In the genomic region with DNA sequence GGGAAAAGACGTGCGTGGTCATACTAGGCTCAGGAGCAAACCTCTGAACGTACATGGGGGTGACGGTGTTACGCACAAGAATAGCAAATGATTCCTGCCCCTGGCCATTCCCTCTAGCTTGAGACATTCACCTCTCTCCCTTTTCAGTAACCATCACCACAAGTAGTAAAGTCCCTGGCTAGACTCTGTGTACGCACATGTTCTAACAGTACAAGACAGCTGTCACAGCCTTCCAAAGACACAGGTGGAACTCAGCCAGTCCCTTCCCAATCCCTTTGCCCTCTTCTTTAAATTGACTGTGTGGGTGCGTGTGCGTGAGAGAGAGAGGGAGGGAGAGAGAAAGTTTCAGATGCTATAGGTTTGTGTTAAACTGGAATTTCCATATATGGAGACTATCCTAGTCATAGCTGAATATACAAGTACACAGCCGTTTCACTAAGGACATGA, we compare ENCODE assay signal across 13 cellular contexts.
A peak's percentile ranks its signal among the peaks of the same experiment; 100 is the strongest.
DNase-seq lines count a peak whose midpoint lies in the region; ATAC-seq, FAIRE-seq and TF ChIP-seq lines count a peak whose summit lies in the region.
"Had no signal": no experiment of that assay in that cellular context is flagged by ENCODE, and none has a peak within 500 bp of the region (broad histone marks: within the 10 kb centered on the region; RNA-seq: fewer than 3 reads in every experiment).

No MANE protein-coding gene starts in this region.

- no peaks in the 10 kb centered on the region for H4K20me1 ChIP-seq in Loucy (ENCODE audit: insufficient read depth, low read length, poor library complexity, severe bottlenecking)

- POLR2A ChIA-PET in HEK293T (lab: Yijun Ruan, JAX) = no interaction called here

- no peaks in the 10 kb centered on the region for H3K9me3 ChIP-seq in heart left ventricle
- no peaks in the 10 kb centered on the region for H3K9me3 ChIP-seq in Loucy (ENCODE audit: insufficient read depth, low read depth, low read length)
- H3K9me3 ChIP-seq in kidney (ENCODE audit: control insufficient read depth in 1 of 2, low read length in 2 of 2) = no peaks in the 10 kb centered on the region
- H3K9me3 ChIP-seq in subcutaneous abdominal adipose tissue (ENCODE audit: control insufficient read depth in 5 of 5, low read length in 5 of 5) = peaks cover 0 to 2% (median 0%) of the 10 kb centered on the region in 5 donors
- H3K9me3 ChIP-seq: SK-N-SH had no signal

- ATAC-seq in heart left ventricle (no peak), Right ventricle myocardium superior (ENCODE audit: poor library complexity) (no peak), GM21526 (IDR thresholded peaks at IDR 0.05; ENCODE audit: low FRiP score, unreplicated experiment) (no peak), GM21737 (IDR thresholded peaks at IDR 0.05; ENCODE audit: unreplicated experiment) (no peak)

- H3K27me3 ChIP-seq in heart left ventricle (no peaks in the 10 kb centered on the region), Loucy (ENCODE audit: insufficient read depth, low read length, poor library complexity, severe bottlenecking) (no peaks in the 10 kb centered on the region), subcutaneous abdominal adipose tissue (ENCODE audit: control insufficient read depth in 5 of 5, insufficient read depth in 4 of 5, low read length in 5 of 5) (no peaks in the 10 kb centered on the region)

- H3K4me3 ChIP-seq in heart left ventricle (no peak overlapping the region), Loucy (ENCODE audit: low read length, poor library complexity, severe bottlenecking) (no peak overlapping the region), kidney (ENCODE audit: low read length in 2 of 2) (no peak overlapping the region), subcutaneous abdominal adipose tissue (ENCODE audit: low read depth in 1 of 5, low read length in 5 of 5) (no peak overlapping the region)

- no peaks in the 10 kb centered on the region for H3F3A ChIP-seq in Loucy (ENCODE audit: low read depth)

- no peak for TF ChIP-seq CTCF in heart left ventricle (IDR thresholded peaks at IDR 0.05)
- TF ChIP-seq CTCF in Loucy (conservative IDR thresholded peaks at IDR 0.05; ENCODE audit: low read length) = no peak
- TF ChIP-seq CTCF in kidney (IDR thresholded peaks at IDR 0.05; ENCODE audit: borderline replicate concordance, extremely low read depth, insufficient read depth) = no peak

- H3K9me2 ChIP-seq in Loucy (replicated peaks; ENCODE audit: low read depth, low read length) = no peaks in the 10 kb centered on the region
- H3K9me2 ChIP-seq: SK-N-SH had no signal

- DNase-seq in heart left ventricle (no peak), Right ventricle myocardium superior (no peak), kidney (no peak), HEK293T (ENCODE audit: extremely low spot score) (no peak)
- DNase-seq: activated CD4-positive, CD25-positive, alpha-beta regulatory T cell; GOT3; NCI-H1417; SK-N-SH had no signal

- H3K9ac ChIP-seq in Loucy (ENCODE audit: low read depth, low read length, poor library complexity, severe bottlenecking) (peak overlapping the region; percentile 1), kidney (ENCODE audit: low read length in 2 of 2) (no peak overlapping the region), subcutaneous abdominal adipose tissue (ENCODE audit: low read length in 5 of 5) (no peak overlapping the region)
- H3K9ac ChIP-seq: SK-N-SH had no signal

- no peaks in the 10 kb centered on the region for H3K36me3 ChIP-seq in heart left ventricle
- no peaks in the 10 kb centered on the region for H3K36me3 ChIP-seq in Loucy (ENCODE audit: insufficient read depth, low read length)
- no peaks in the 10 kb centered on the region for H3K36me3 ChIP-seq in kidney (ENCODE audit: control insufficient read depth in 1 of 2, insufficient read depth in 2 of 2, low read length in 2 of 2)
- H3K36me3 ChIP-seq in subcutaneous abdominal adipose tissue (ENCODE audit: control insufficient read depth in 5 of 5, insufficient read depth in 5 of 5, low read length in 5 of 5) = no peaks in the 10 kb centered on the region

- no peak overlapping the region for H2AFZ ChIP-seq in Loucy (ENCODE audit: low read length)

- whole genome bisulfite sequencing in heart left ventricle, 4 donors = 84 to 90% (median 85%) methylated on average over 9 of the region's 9 CpGs

- CTCF ChIA-PET in HEK293T (lab: Yijun Ruan, JAX) = no interaction called here

- TF ChIP-seq POLR2A in heart left ventricle (IDR thresholded peaks at IDR 0.05) = no peak

- peak overlapping the region; percentile 5 for H3K4me2 ChIP-seq in Loucy (ENCODE audit: low read depth, low read length, poor library complexity, severe bottlenecking)
- H3K4me2 ChIP-seq: SK-N-SH had no signal

- FAIRE-seq in kidney (lab: Jason Lieb, UNC) = no peak
- FAIRE-seq: islet of Langerhans had no signal

- H3K4me1 ChIP-seq in heart left ventricle (peaks cover 0 to 86% (median 39%) of the 10 kb centered on the region in 12 donors), Loucy (ENCODE audit: insufficient read depth, low read length, poor library complexity, severe bottlenecking) (peaks cover 58% of the 10 kb centered on the region), kidney (ENCODE audit: control insufficient read depth in 1 of 2, insufficient read depth in 1 of 2, low read depth in 1 of 2, low read length in 2 of 2) (peaks cover 5% of the 10 kb centered on the region in 2 donors), subcutaneous abdominal adipose tissue (ENCODE audit: control insufficient read depth in 5 of 5, insufficient read depth in 5 of 5, low read length in 5 of 5) (peaks cover 9 to 82% (median 53%) of the 10 kb centered on the region in 5 donors)

- H3K79me2 ChIP-seq in Loucy (ENCODE audit: insufficient read depth, low read length) = no peaks in the 10 kb centered on the region

- peak overlapping the region in 11 of 12 donors; percentile 15 to 83 (median 73) for H3K27ac ChIP-seq in heart left ventricle
- H3K27ac ChIP-seq in kidney (ENCODE audit: low read depth in 2 of 2, low read length in 2 of 2) = peak overlapping the region; percentile 29 to 49
- peak overlapping the region; percentile 66 for H3K27ac ChIP-seq in subcutaneous abdominal adipose tissue (ENCODE audit: low read depth, low read length)

- intact Hi-C loops in heart left ventricle (cut with DNase I) = loop anchor here in 6 of 10 donors (2.0 to 10.0 kb wide), 6 partner anchors 59 to 101 kb away; no protein-coding TSS in a partner anchor
- intact Hi-C loops in Right ventricle myocardium superior (cut with DNase I) = no loop called here
- intact Hi-C loops in kidney (cut with DNase I) = no loop called here

TF ChIP-seq in HEK293T, 16 proteins besides CTCF, POLR2A, EP300 and RAD21:
- TF ChIP-seq, protein P1, sequence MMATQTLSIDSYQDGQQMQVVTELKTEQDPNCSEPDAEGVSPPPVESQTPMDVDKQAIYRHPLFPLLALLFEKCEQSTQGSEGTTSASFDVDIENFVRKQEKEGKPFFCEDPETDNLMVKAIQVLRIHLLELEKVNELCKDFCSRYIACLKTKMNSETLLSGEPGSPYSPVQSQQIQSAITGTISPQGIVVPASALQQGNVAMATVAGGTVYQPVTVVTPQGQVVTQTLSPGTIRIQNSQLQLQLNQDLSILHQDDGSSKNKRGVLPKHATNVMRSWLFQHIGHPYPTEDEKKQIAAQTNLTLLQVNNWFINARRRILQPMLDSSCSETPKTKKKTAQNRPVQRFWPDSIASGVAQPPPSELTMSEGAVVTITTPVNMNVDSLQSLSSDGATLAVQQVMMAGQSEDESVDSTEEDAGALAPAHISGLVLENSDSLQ (IDR thresholded peaks at IDR 0.05) = no peak
- TF ChIP-seq LEF1 (IDR thresholded peaks at IDR 0.05; ENCODE audit: borderline replicate concordance) (no peak), FOXA1 (IDR thresholded peaks at IDR 0.05) (no peak), CTBP1 (IDR thresholded peaks at IDR 0.05; ENCODE audit: borderline replicate concordance) (no peak), BHLHE40 (IDR thresholded peaks at IDR 0.05; ENCODE audit: borderline replicate concordance) (no peak), NFRKB (IDR thresholded peaks at IDR 0.05) (no peak), ARNT (IDR thresholded peaks at IDR 0.05) (no peak), SP1 (IDR thresholded peaks at IDR 0.05) (no peak), ELF4 (IDR thresholded peaks at IDR 0.05) (no peak), TARDBP (IDR thresholded peaks at IDR 0.05) (no peak), FOXK2 (IDR thresholded peaks at IDR 0.05) (no peak), SUZ12 (IDR thresholded peaks at IDR 0.05) (no peak), L3MBTL2 (conservative IDR thresholded peaks at IDR 0.05) (no peak)

Comparison
In these comparisons a context has a peak if more than half of its experiments do, and no peak if none do; other contexts are left out.
1. intact Hi-C loops: an anchor here in heart left ventricle (2.0 to 10.0 kb wide); none called in Right ventricle myocardium superior and kidney.